In the genomic region with DNA sequence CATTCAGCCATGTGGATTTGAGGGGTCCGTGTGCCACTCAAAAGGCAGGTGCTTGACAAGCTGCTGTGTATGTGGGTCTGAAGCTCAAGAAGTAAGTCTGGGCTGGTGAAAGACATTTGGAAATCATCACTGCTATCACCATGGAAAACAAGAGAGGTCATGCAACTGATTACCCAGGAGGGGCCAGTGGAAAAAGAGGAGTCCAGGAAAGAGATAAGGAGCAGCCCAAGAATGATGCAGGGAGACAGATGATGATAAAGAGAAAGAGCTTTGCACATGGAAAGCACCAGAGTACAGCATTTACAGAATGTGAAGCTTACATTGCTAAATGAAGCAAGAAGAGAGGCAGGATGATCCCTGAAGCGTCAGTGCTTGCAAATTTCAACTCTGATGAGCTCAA, we compare ENCODE assay signal across 21 cellular contexts.
DNase-seq lines count a peak whose midpoint lies in the region; ATAC-seq and TF ChIP-seq lines count a peak whose summit lies in the region.
"Had no signal": no experiment of that assay in that cellular context is flagged by ENCODE, and none has a peak within 500 bp of the region (broad histone marks: within the 10 kb centered on the region; RNA-seq: fewer than 3 reads in every experiment).

No MANE protein-coding gene starts in this region.

- H3K4me3 ChIP-seq in coronary artery (no peak overlapping the region), hepatocyte (no peak overlapping the region)
- H3K4me3 ChIP-seq: BLaER1, GM12878, GM23248 had no signal

- no peaks in the 10 kb centered on the region for H4K20me1 ChIP-seq in hepatocyte (ENCODE audit: insufficient read depth, poor library complexity, severe bottlenecking)
- H4K20me1 ChIP-seq: BLaER1 had no signal

- DNase-seq in Ammon's horn (ENCODE audit: low spot score) (peak; percentile 20), NCI-H524 treated with DMSO at 0.1 percent for 48 hours (lab: John Stamatoyannopoulos, UW) (peak; percentile 8), coronary artery (ENCODE audit: low spot score) (peak; percentile 14), hepatocyte (ENCODE audit: low spot score) (peak; percentile 16), SK-N-DZ (ENCODE audit: low spot score) (no peak), GM13977 (ENCODE audit: low spot score) (no peak), glutamatergic neuron (no peak)
- DNase-seq: CD4-positive, CD25-positive, alpha-beta regulatory T cell; CD8-positive, alpha-beta T cell; DMS 273 treated with DMSO at 0.1 percent for 48 hours; DMS79; EL; GDM1; GM23248; H7; HCEC 1CT had no signal

- H3K4me2 ChIP-seq in hepatocyte, result no peak overlapping the region
- H3K4me2 ChIP-seq: BLaER1 had no signal

- H2AFZ ChIP-seq in hepatocyte, result no peak overlapping the region
- H2AFZ ChIP-seq: GM23248 had no signal

- 75% methylated on average over 2 of the region's 2 CpGs for WGBS in hepatocyte (ENCODE audit: low lambda C conversion rate, missing lambda C conversion rate)

- H3K9me2 ChIP-seq in hepatocyte (replicated peaks; ENCODE audit: insufficient read depth), result no peaks in the 10 kb centered on the region

- H3K27ac Mint-ChIP-seq in glutamatergic neuron (ENCODE audit: unreplicated experiment), result no peak overlapping the region
- H3K27ac Mint-ChIP-seq: B cell; CD4-positive, CD25-positive, alpha-beta regulatory T cell; CD8-positive, alpha-beta T cell had no signal

- no peaks in the 10 kb centered on the region for H3K79me2 ChIP-seq in hepatocyte

- no peak overlapping the region for H3K27ac ChIP-seq in coronary artery
- no peak overlapping the region for H3K27ac ChIP-seq in hepatocyte
- H3K27ac ChIP-seq: BLaER1, C4-2B, GM23248 had no signal

- no peak for ATAC-seq in GM18868 (IDR thresholded peaks at IDR 0.05; ENCODE audit: unreplicated experiment)
- ATAC-seq: CD8-positive, alpha-beta T cell; GM12878 had no signal

- peaks cover 8% of the 10 kb centered on the region for H3K4me1 Mint-ChIP-seq in glutamatergic neuron (ENCODE audit: low read depth, unreplicated experiment)
- H3K4me1 Mint-ChIP-seq: B cell; CD4-positive, CD25-positive, alpha-beta regulatory T cell had no signal

- no peaks in the 10 kb centered on the region for H3K9me3 ChIP-seq in hepatocyte (ENCODE audit: low read depth)
- H3K9me3 ChIP-seq: BLaER1 had no signal

- H3K36me3 Mint-ChIP-seq in glutamatergic neuron (ENCODE audit: unreplicated experiment), result no peaks in the 10 kb centered on the region
- H3K36me3 Mint-ChIP-seq: CD4-positive, CD25-positive, alpha-beta regulatory T cell; CD8-positive, alpha-beta T cell had no signal

- H3K4me3 Mint-ChIP-seq in glutamatergic neuron (ENCODE audit: unreplicated experiment), result no peak overlapping the region
- H3K4me3 Mint-ChIP-seq: B cell; CD4-positive, CD25-positive, alpha-beta regulatory T cell; CD8-positive, alpha-beta T cell had no signal

- no peaks in the 10 kb centered on the region for H3K27me3 ChIP-seq in hepatocyte
- H3K27me3 ChIP-seq: BLaER1 had no signal

- in situ Hi-C loops in GM13977 (cut with MboI; ENCODE audit: low pct_unique_long_range_greater_than_20kb, low sequenced_read_pairs, unreplicated experiment), result no loop called here

- H3K4me1 ChIP-seq in hepatocyte (ENCODE audit: insufficient read depth), result peaks cover 9% of the 10 kb centered on the region

- no peaks in the 10 kb centered on the region for H3K36me3 ChIP-seq in hepatocyte (replicated peaks; ENCODE audit: insufficient read depth, low read depth)
- H3K36me3 ChIP-seq: BLaER1 had no signal

- peaks cover 9% of the 10 kb centered on the region for H3K9me3 Mint-ChIP-seq in glutamatergic neuron (ENCODE audit: unreplicated experiment)
- H3K9me3 Mint-ChIP-seq: CD8-positive, alpha-beta T cell had no signal

- H3K27me3 Mint-ChIP-seq in glutamatergic neuron (ENCODE audit: unreplicated experiment), result peaks cover 2% of the 10 kb centered on the region

- TF ChIP-seq CTCF in coronary artery (IDR thresholded peaks at IDR 0.05), result no peak
- no peak for TF ChIP-seq CTCF in hepatocyte (IDR thresholded peaks at IDR 0.05; ENCODE audit: poor library complexity)
- no peak for TF ChIP-seq CTCF in GM13977 (IDR thresholded peaks at IDR 0.05; ENCODE audit: extremely low read depth, insufficient read depth, missing control alignments)
- TF ChIP-seq CTCF in glutamatergic neuron (IDR thresholded peaks at IDR 0.05; ENCODE audit: partially characterized antibody, unreplicated experiment), result no peak

Comparison
In these comparisons a context has a peak if more than half of its experiments do, and no peak if none do; other contexts are left out.
1. DNase-seq: peak in Ammon's horn (single experiment), NCI-H524 treated with DMSO at 0.1 percent for 48 hours (single experiment), coronary artery (single experiment) and hepatocyte (single experiment); none in SK-N-DZ (single experiment), GM13977 (single experiment) and glutamatergic neuron (single experiment).